Comparison of ENCODE assay signal across 16 cellular contexts in the genomic region with DNA sequence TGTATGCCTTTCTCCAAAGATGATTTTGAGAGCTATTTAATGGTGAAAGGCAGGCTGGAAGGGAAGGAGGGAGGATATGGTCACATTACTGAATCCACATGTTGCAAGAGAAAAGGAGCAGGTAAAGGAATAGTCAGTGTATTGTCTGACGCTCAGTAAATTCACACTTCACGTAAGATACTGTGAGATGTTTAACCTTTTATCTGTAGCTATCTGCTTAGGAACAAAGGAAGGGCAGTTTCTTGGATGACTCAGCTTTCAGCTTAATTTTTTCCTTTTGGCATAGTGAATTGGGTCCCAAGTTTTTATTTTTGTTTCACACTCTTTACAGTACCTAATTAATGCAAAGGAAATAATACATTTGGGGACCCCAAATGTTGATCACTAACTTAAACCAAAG.
A peak's percentile ranks its signal among the peaks of the same experiment; 100 is the strongest.
DNase-seq lines count a peak whose midpoint lies in the region; ATAC-seq, FAIRE-seq and TF ChIP-seq lines count a peak whose summit lies in the region.
"Had no signal": no experiment of that assay in that cellular context is flagged by ENCODE, and none has a peak within 500 bp of the region (broad histone marks: within the 10 kb centered on the region; RNA-seq: fewer than 3 reads in every experiment).

No MANE protein-coding gene starts in this region.

- SMC1A ChIA-PET in GM12878 (lab: Charles Lee; ENCODE audit: uncharacterized antibody, unreplicated experiment) = interaction anchor here (2.6 kb wide), 1 partner anchor 81 kb away, joined by 7 read pairs; no protein-coding TSS in a partner anchor

- BruUV-seq in GM12878 (replicated peaks; lab: Mats Ljungman, UMichigan) = TSS peak; percentile 46

- no peaks in the 10 kb centered on the region for H3K79me2 ChIP-seq in GM12878 (ENCODE audit: control insufficient read depth, insufficient read depth, low read length)

- no peak for TF ChIP-seq CTCF in GM12878 (IDR thresholded peaks at IDR 0.05 in 2 of 3, conservative IDR thresholded peaks at IDR 0.05 in 1 of 3; ENCODE audit: control insufficient read depth in 2 of 3, extremely low read depth in 1 of 3, insufficient read depth in 1 of 3, low read depth in 3 of 3, low read length in 3 of 3)

- H3K4me3 ChIP-seq in HUES48 (ENCODE audit: low read depth, low read length) (no peak overlapping the region), GM12878 (no peak overlapping the region), iPS-18a (ENCODE audit: low read length) (no peak overlapping the region)
- H3K4me3 ChIP-seq: BLaER1 treated with 17β-estradiol and CSF1 and Interleukin-3, amounts not matched to agents 10 nM and 100 nM had no signal

- POLR2A ChIA-PET in GM12878 (lab: Charles Lee) = no interaction called here

- no peak for TF ChIP-seq RAD21 in GM12878 (IDR thresholded peaks at IDR 0.05; ENCODE audit: insufficient read depth, low read depth, low read length)

- intact Hi-C loops in GM12878 (cut with micrococcal nuclease; ENCODE audit: unreplicated experiment) = no loop called here

- DNase-seq in A172 (ENCODE audit: low spot score) (peak; percentile 7), GM12878 (ENCODE audit: low read depth, low spot score) (no peak), medulla oblongata (ENCODE audit: extremely low spot score) (no peak), AG08395 (ENCODE audit: low spot score) (no peak)
- DNase-seq in stimulated activated CD4-positive, alpha-beta T cell treated with anti-CD3 and anti-CD28 coated beads, Interleukin-4, amount 100 ng/mL, for 24 hours = no peak
- DNase-seq: CD4-positive, CD25-positive, alpha-beta regulatory T cell; DMS 273 treated with DMSO at 0.1 percent for 48 hours; H7 had no signal

- WGBS in GM12878 (ENCODE audit: insufficient coverage, insufficient replicate concordance, low lambda C conversion rate, missing lambda C conversion rate) = 93% methylated on average over 2 of the region's 2 CpGs

- H3K36me3 ChIP-seq in HUES48 (ENCODE audit: control insufficient read depth, insufficient read depth, low read length) = peaks cover 12% of the 10 kb centered on the region
- no peaks in the 10 kb centered on the region; a peak in 1 of 4 replicates for H3K36me3 ChIP-seq in GM12878 (ENCODE audit: control insufficient read depth in 2 of 2, insufficient read depth in 2 of 2, low read length in 1 of 2)
- H3K36me3 ChIP-seq in iPS-18a (ENCODE audit: control insufficient read depth, low read depth, low read length) = peaks cover 5% of the 10 kb centered on the region

- H3K27ac ChIP-seq in HUES48 (ENCODE audit: low read depth, low read length) = peak overlapping the region; percentile 60
- H3K27ac ChIP-seq in GM12878 (ENCODE audit: control insufficient read depth, insufficient read depth) = no peak overlapping the region
- H3K27ac ChIP-seq in iPS-18a (ENCODE audit: low read length) = no peak overlapping the region
- H3K27ac ChIP-seq: 22Rv1; BLaER1 treated with 17β-estradiol and CSF1 and Interleukin-3, amounts not matched to agents 10 nM and 100 nM had no signal

- H3K27me3 ChIP-seq in HUES48 (ENCODE audit: control insufficient read depth, insufficient read depth, low read length) = no peaks in the 10 kb centered on the region
- H3K27me3 ChIP-seq in GM12878 (replicated peaks in 1 of 2; ENCODE audit: control insufficient read depth in 2 of 2, insufficient read depth in 2 of 2, low read length in 1 of 2) = no peaks in the 10 kb centered on the region
- H3K27me3 ChIP-seq in iPS-18a (ENCODE audit: control insufficient read depth, insufficient read depth, low read length) = no peaks in the 10 kb centered on the region
- H3K27me3 ChIP-seq: BLaER1 treated with 17β-estradiol and CSF1 and Interleukin-3, amounts not matched to agents 10 nM and 100 nM had no signal

- H3K4me2 ChIP-seq in GM12878 (ENCODE audit: control insufficient read depth, insufficient read depth) = no peak overlapping the region
- H3K4me2 ChIP-seq: BLaER1 treated with 17β-estradiol and CSF1 and Interleukin-3, amounts not matched to agents 10 nM and 100 nM had no signal

- RAD21 ChIA-PET in GM12878 (lab: Charles Lee; ENCODE audit: unreplicated experiment) = no interaction called here

- TF ChIP-seq EP300 in GM12878 (IDR thresholded peaks at IDR 0.05; ENCODE audit: borderline replicate concordance in 1 of 2, control insufficient read depth in 1 of 2, low read depth in 2 of 2, low read length in 2 of 2) = no peak

- no peak overlapping the region for H2AFZ ChIP-seq in GM12878 (ENCODE audit: control insufficient read depth, low read depth, low read length)

- in situ Hi-C loops in GM12878 (cut with MboI) = no loop called here

- ATAC-seq in GM12878 (no peak), GM18511 (IDR thresholded peaks at IDR 0.05; ENCODE audit: unreplicated experiment) (no peak)

- CTCF ChIA-PET in GM12878 (lab: Yijun Ruan, JAX) = no interaction called here

- H4K20me1 ChIP-seq in GM12878 (ENCODE audit: control insufficient read depth, insufficient read depth) = no peaks in the 10 kb centered on the region
- H4K20me1 ChIP-seq: BLaER1 treated with 17β-estradiol and CSF1 and Interleukin-3, amounts not matched to agents 10 nM and 100 nM had no signal

- no peak for FAIRE-seq in GM12878 (lab: Jason Lieb, UNC)
- FAIRE-seq: GM12892, GM19239, HepG2 had no signal

- H3K4me1 ChIP-seq in HUES48 (ENCODE audit: control insufficient read depth, insufficient read depth, low read length) (no peaks in the 10 kb centered on the region), GM12878 (ENCODE audit: control insufficient read depth, insufficient read depth, low read length) (no peaks in the 10 kb centered on the region), iPS-18a (ENCODE audit: control insufficient read depth, low read depth, low read length) (no peaks in the 10 kb centered on the region)

- no peak for TF ChIP-seq POLR2A in GM12878 (IDR thresholded peaks at IDR 0.05; ENCODE audit: low read depth, low read length)

- no peaks in the 10 kb centered on the region for H3K9me3 ChIP-seq in HUES48 (ENCODE audit: control insufficient read depth, insufficient read depth, low read length)
- no peaks in the 10 kb centered on the region for H3K9me3 ChIP-seq in GM12878 (replicated peaks; ENCODE audit: control insufficient read depth, insufficient read depth, low read length)
- H3K9me3 ChIP-seq in iPS-18a (ENCODE audit: control insufficient read depth, low read depth, low read length) = no peaks in the 10 kb centered on the region

- H3K9ac ChIP-seq in HUES48 (ENCODE audit: low read depth, low read length) (no peak overlapping the region), GM12878 (ENCODE audit: control insufficient read depth, insufficient read depth, low read length) (no peak overlapping the region), iPS-18a (ENCODE audit: low read length) (peak overlapping the region; percentile 6)
- H3K9ac ChIP-seq: BLaER1 treated with 17β-estradiol and CSF1 and Interleukin-3, amounts not matched to agents 10 nM and 100 nM had no signal

TF ChIP-seq in GM12878, 131 proteins besides CTCF, POLR2A, EP300 and RAD21:
- TF ChIP-seq RBBP5 (conservative IDR thresholded peaks at IDR 0.05) (no peak), IKZF2 (IDR thresholded peaks at IDR 0.05) (no peak), JUND (IDR thresholded peaks at IDR 0.05; ENCODE audit: low read depth, low read length) (no peak)
